15 cellular contexts compared by ENCODE assay signal in the genomic region with DNA sequence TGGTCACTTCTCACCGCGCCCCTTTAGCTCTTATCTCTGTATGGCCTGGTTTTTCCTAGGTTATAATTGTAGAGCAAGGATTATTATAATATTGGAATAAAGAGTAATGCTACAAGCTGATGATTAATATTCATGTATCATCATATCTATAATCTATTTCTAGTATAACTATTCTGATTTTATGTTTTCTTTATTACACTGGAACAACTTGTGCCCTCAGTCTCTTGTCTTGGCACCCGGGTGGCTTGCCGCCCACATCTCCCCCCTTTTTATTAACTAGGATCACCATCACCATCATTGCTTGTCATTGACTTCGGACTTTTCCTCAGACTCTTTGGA. TPM values are rescaled to one million over a fixed set of nuclear protein-coding genes. Genes with fewer than 3 reads are reported as not detected.
"Had no signal": no experiment of that assay in that cellular context is flagged by ENCODE, and none has a peak within 500 bp of the region (broad histone marks: within the 10 kb centered on the region; RNA-seq: fewer than 3 reads in every experiment).

No MANE protein-coding gene starts in this region.

- H3K9me3 ChIP-seq: body of pancreas, left lung, thoracic aorta had no signal

- FAIRE-seq: urothelium cell line had no signal

- H3K4me3 Mint-ChIP-seq: activated naive CD4-positive, alpha-beta T cell treated with anti-CD3 and anti-CD28 coated beads, Interleukin-2, amount 50 U/mL, for 24 hours; T-helper 1 cell treated with Interleukin-12 subunit alpha and Interleukin-12 subunit beta and Interleukin-4 antibody, amounts not matched to agents 30 μg/mL and 1 μg/mL, for 36 hours had no signal

- H3K9me3 Mint-ChIP-seq: activated CD4-positive, alpha-beta T cell treated with anti-CD3 and anti-CD28 coated beads, Interleukin-2, amount 10 ng/mL, durations not matched to agents 24 days and 14 days; central memory CD8-positive, alpha-beta T cell had no signal

- H3K36me3 Mint-ChIP-seq: activated naive CD4-positive, alpha-beta T cell treated with anti-CD3 and anti-CD28 coated beads, Interleukin-2, amount 50 U/mL, for 24 hours had no signal

- H3K27me3 ChIP-seq: body of pancreas had no signal

- H3K27ac Mint-ChIP-seq: activated B cell treated with CpG ODN at 0.5 μM for 24 hours; activated CD4-positive, alpha-beta T cell treated with anti-CD3 and anti-CD28 coated beads, Interleukin-2, amount 10 ng/mL, durations not matched to agents 24 days and 14 days; activated naive CD4-positive, alpha-beta T cell treated with anti-CD3 and anti-CD28 coated beads, Interleukin-2, amount 50 U/mL, for 24 hours; activated T-helper 2 cell treated with anti-CD3 and anti-CD28 coated beads, Interferon-gamma antibody, Interleukin-2, Interleukin-4, amounts not matched to agents 10 μg/mL and 5 μg/mL and 100 μg/mL, durations not matched to agents 14 hours and 24 hours and 36 hours; stimulated activated naive CD8-positive, alpha-beta T cell treated with anti-CD3 and anti-CD28 coated beads, Interleukin-15, amount 100 ng/mL, for 72 hours; T-helper 1 cell treated with Interleukin-12 subunit alpha and Interleukin-12 subunit beta and Interleukin-4 antibody, amounts not matched to agents 30 μg/mL and 1 μg/mL, for 36 hours had no signal

- H3K36me3 ChIP-seq: left lung, thoracic aorta had no signal

- H3K27ac ChIP-seq: body of pancreas, left lung, skin epidermis, thoracic aorta had no signal

- H3K4me3 ChIP-seq: body of pancreas, left lung had no signal

- H3K4me1 Mint-ChIP-seq: central memory CD8-positive, alpha-beta T cell had no signal

RNA-seq across cellular contexts. Expression of a gene that starts 11.0 kb away (rescaled TPM):
- total RNA-seq: activated B cell treated with CpG ODN at 0.5 μM for 24 hours; activated CD4-positive, alpha-beta T cell treated with anti-CD3 and anti-CD28 coated beads, Interleukin-2, amount 10 ng/mL, durations not matched to agents 24 days and 14 days; activated CD8-positive, alpha-beta memory T cell treated with anti-CD3 and anti-CD28 coated beads for 36 hours; activated T-helper 2 cell treated with anti-CD3 and anti-CD28 coated beads, Interferon-gamma antibody, Interleukin-2, Interleukin-4, amounts not matched to agents 10 μg/mL and 5 μg/mL and 100 μg/mL, durations not matched to agents 14 hours and 24 hours and 36 hours; body of pancreas; dermis blood vessel endothelial cell; thoracic aorta had no signal
- polyA plus RNA-seq: esophagus had no signal

RNA-seq across cellular contexts. Expression of a gene that starts 44.4 kb away (rescaled TPM):
- total RNA-seq: activated B cell treated with CpG ODN at 0.5 μM for 24 hours; activated CD4-positive, alpha-beta T cell treated with anti-CD3 and anti-CD28 coated beads, Interleukin-2, amount 10 ng/mL, durations not matched to agents 24 days and 14 days; activated CD8-positive, alpha-beta memory T cell treated with anti-CD3 and anti-CD28 coated beads for 36 hours; activated T-helper 2 cell treated with anti-CD3 and anti-CD28 coated beads, Interferon-gamma antibody, Interleukin-2, Interleukin-4, amounts not matched to agents 10 μg/mL and 5 μg/mL and 100 μg/mL, durations not matched to agents 14 hours and 24 hours and 36 hours; body of pancreas; dermis blood vessel endothelial cell; thoracic aorta had no signal
- polyA plus RNA-seq: esophagus had no signal

RNA-seq across cellular contexts. Expression of a gene that starts 51.5 kb away (rescaled TPM):
- total RNA-seq: activated B cell treated with CpG ODN at 0.5 μM for 24 hours; activated CD4-positive, alpha-beta T cell treated with anti-CD3 and anti-CD28 coated beads, Interleukin-2, amount 10 ng/mL, durations not matched to agents 24 days and 14 days; activated CD8-positive, alpha-beta memory T cell treated with anti-CD3 and anti-CD28 coated beads for 36 hours; activated T-helper 2 cell treated with anti-CD3 and anti-CD28 coated beads, Interferon-gamma antibody, Interleukin-2, Interleukin-4, amounts not matched to agents 10 μg/mL and 5 μg/mL and 100 μg/mL, durations not matched to agents 14 hours and 24 hours and 36 hours; body of pancreas; dermis blood vessel endothelial cell; left lung; thoracic aorta had no signal
- polyA plus RNA-seq: esophagus had no signal
